ENCODE assay signal across 8 cellular contexts in genomic region chr7:66739477-66739876, GRCh38. TPM values are rescaled to one million over a fixed set of nuclear protein-coding genes. Genes with fewer than 3 reads are reported as not detected.
DNase-seq lines count a peak whose midpoint lies in the region; ATAC-seq and TF ChIP-seq lines count a peak whose summit lies in the region.

No MANE protein-coding gene starts in this region.

- ATAC-seq in HG02884 (IDR thresholded peaks at IDR 0.05; ENCODE audit: unreplicated experiment) (no peak), HG02610 (IDR thresholded peaks at IDR 0.05; ENCODE audit: unreplicated experiment) (no peak)

- peak overlapping the region; percentile 96 for H3K4me2 ChIP-seq in skeletal muscle satellite cell (ENCODE audit: low read length)

- peak overlapping the region; percentile 99 for H3K9ac ChIP-seq in skeletal muscle satellite cell (ENCODE audit: low read depth, low read length)

- H3K27ac ChIP-seq in SJSA1: peak overlapping the region; percentile 73; the same call in 1 of the 2 replicates

- TF ChIP-seq CTCF in fibroblast of pulmonary artery (IDR thresholded peaks at IDR 0.05; ENCODE audit: low read length, missing control alignments): no peak

- no peak for DNase-seq in H7
- no peak for DNase-seq in SJSA1 (ENCODE audit: low read depth in 1 of 2, low spot score in 2 of 2)
- peak; percentile 6 for DNase-seq in fibroblast of pulmonary artery (ENCODE audit: low read depth)
- no peak for DNase-seq in NCI-H524 treated with DMSO at 0.1 percent for 48 hours (lab: John Stamatoyannopoulos, UW)
- no peak for DNase-seq in dermis blood vessel endothelial cell

- H3K4me3 ChIP-seq in H7 (ENCODE audit: insufficient read depth, low read depth, low read length) (peak overlapping the region; percentile 68), SJSA1 (peak overlapping the region; percentile 70), fibroblast of pulmonary artery (replicated peaks; ENCODE audit: low read depth, low read length) (peak overlapping the region; percentile 89), skeletal muscle satellite cell (ENCODE audit: low read length) (peak overlapping the region; percentile 90)

- H3K36me3 ChIP-seq in H7 (replicated peaks; ENCODE audit: control insufficient read depth, insufficient read depth, low read length): no peaks in the 10 kb centered on the region; the same call in 1 of the 2 replicates
- peaks cover 27% of the 10 kb centered on the region for H3K36me3 ChIP-seq in SJSA1
- peaks cover 8% of the 10 kb centered on the region for H3K36me3 ChIP-seq in skeletal muscle satellite cell (ENCODE audit: insufficient read depth, low read length)

- H3K4me1 ChIP-seq in SJSA1 (replicated peaks): peaks cover 17% of the 10 kb centered on the region
- peaks cover 10% of the 10 kb centered on the region for H3K4me1 ChIP-seq in skeletal muscle satellite cell (ENCODE audit: control insufficient read depth, insufficient read depth, low read length)

- H3K27me3 ChIP-seq in H7 (ENCODE audit: control insufficient read depth, insufficient read depth, low read length) (no peaks in the 10 kb centered on the region), SJSA1 (replicated peaks) (no peaks in the 10 kb centered on the region), skeletal muscle satellite cell (ENCODE audit: control insufficient read depth, insufficient read depth, low read length) (no peaks in the 10 kb centered on the region)

- 0 out of 2 replicates have a peak, but pooled peaks cover 2% of the 10 kb centered on the region for H3K9me3 ChIP-seq in SJSA1 (replicated peaks)
- peaks cover 6% of the 10 kb centered on the region for H3K9me3 ChIP-seq in skeletal muscle satellite cell (replicated peaks; ENCODE audit: low read length)

RNA-seq across cellular contexts. Expression of gene RABGEF1, which starts 1.1 kb away (rescaled TPM):
- 16.6 and 21.7 TPM in 2 replicates for total RNA-seq in H7 (2014; rRNA removed; shearing (Covaris generic))
- total RNA-seq in SJSA1 (2014; rRNA removed; shearing (Covaris generic)): 23.3 and 34.2 TPM in 2 replicates
- 44.1 and 48.7 TPM in 2 replicates for total RNA-seq in skeletal muscle satellite cell (2012; rRNA removed)
- 19.5 and 33.2 TPM in 2 replicates for total RNA-seq in dermis blood vessel endothelial cell
